In the genomic region with DNA sequence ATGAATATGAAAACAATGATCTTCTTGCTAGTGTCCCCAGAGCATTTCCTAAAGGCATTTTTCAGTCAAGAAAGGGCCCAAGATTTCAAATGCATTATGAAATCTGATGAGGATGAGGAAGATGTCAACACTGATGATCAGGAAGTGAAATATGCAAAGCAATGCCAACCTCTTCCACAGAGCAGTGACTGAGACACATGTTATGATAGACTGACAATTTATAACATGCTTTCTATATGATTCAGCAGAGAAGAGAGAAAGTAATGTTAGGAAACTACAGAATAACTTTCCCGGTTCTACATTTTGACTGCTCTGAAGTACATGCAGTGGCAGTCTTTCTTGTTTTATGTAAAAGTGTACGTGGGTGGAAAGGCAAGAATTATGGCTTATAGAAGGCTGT, we compare ENCODE assay signal across 15 cellular contexts.
DNase-seq lines count a peak whose midpoint lies in the region; ATAC-seq, FAIRE-seq and TF ChIP-seq lines count a peak whose summit lies in the region.
"Had no signal": no experiment of that assay in that cellular context is flagged by ENCODE, and none has a peak within 500 bp of the region (broad histone marks: within the 10 kb centered on the region; RNA-seq: fewer than 3 reads in every experiment).

No MANE protein-coding gene starts in this region.

- H3K9me3 Mint-ChIP-seq in activated B cell treated with CpG ODN at 0.5 μM for 24 hours = no peaks in the 10 kb centered on the region
- H3K9me3 Mint-ChIP-seq in activated CD4-positive, alpha-beta T cell treated with anti-CD3 and anti-CD28 coated beads, Interleukin-2, amount 10 ng/mL, durations not matched to agents 7 days and 5 days = peaks cover 2% of the 10 kb centered on the region

- ATAC-seq in HG02588 (IDR thresholded peaks at IDR 0.05; ENCODE audit: unreplicated experiment) = peak; percentile 59
- peak; percentile 28 for ATAC-seq in activated B cell treated with CpG ODN at 0.5 μM for 24 hours (ENCODE audit: low read depth)
- ATAC-seq: left lobe of liver had no signal

- H3K4me1 Mint-ChIP-seq in activated B cell treated with CpG ODN at 0.5 μM for 24 hours = peaks cover 6% of the 10 kb centered on the region
- H3K4me1 Mint-ChIP-seq in activated CD4-positive, alpha-beta T cell treated with anti-CD3 and anti-CD28 coated beads, Interleukin-2, amount 10 ng/mL, durations not matched to agents 7 days and 5 days = no peaks in the 10 kb centered on the region
- H3K4me1 Mint-ChIP-seq: CD14-positive monocyte had no signal

- peak; percentile 61 for DNase-seq in AG09309 (ENCODE audit: low read depth)
- no peak for DNase-seq in activated B cell treated with CpG ODN at 0.5 μM for 24 hours
- DNase-seq in iris pigment epithelial cell (ENCODE audit: low read depth) = peak; percentile 33
- DNase-seq in GM12891 (ENCODE audit: insufficient read length, low spot score) = no peak
- no peak for DNase-seq in activated T-cell treated with anti-CD3 and anti-CD28 coated beads for 4 hours
- no peak for DNase-seq in NCI-H1417 treated with DMSO at 0.1 percent for 48 hours (lab: John Stamatoyannopoulos, UW)
- DNase-seq in activated CD4-positive, alpha-beta T cell treated with anti-CD3 and anti-CD28 coated beads, Interleukin-2, amount 10 ng/mL, durations not matched to agents 7 days and 5 days = no peak
- DNase-seq: effector memory CD4-positive, alpha-beta T cell; stimulated activated CD4-positive, alpha-beta T cell treated with anti-CD3 and anti-CD28 coated beads, Interleukin-15, amount 100 ng/mL, for 24 hours; stimulated activated CD8-positive, alpha-beta memory T cell treated with anti-CD3 and anti-CD28 coated beads, Interleukin-4, amount 100 ng/mL, for 48 hours had no signal

- H3K36me3 Mint-ChIP-seq in activated B cell treated with CpG ODN at 0.5 μM for 24 hours (ENCODE audit: low read depth) = no peaks in the 10 kb centered on the region
- H3K36me3 Mint-ChIP-seq in activated CD4-positive, alpha-beta T cell treated with anti-CD3 and anti-CD28 coated beads, Interleukin-2, amount 10 ng/mL, durations not matched to agents 7 days and 5 days (ENCODE audit: low read depth) = no peaks in the 10 kb centered on the region
- H3K36me3 Mint-ChIP-seq: CD14-positive monocyte had no signal

- no peak overlapping the region for H3K4me3 Mint-ChIP-seq in activated B cell treated with CpG ODN at 0.5 μM for 24 hours
- H3K4me3 Mint-ChIP-seq in activated CD4-positive, alpha-beta T cell treated with anti-CD3 and anti-CD28 coated beads, Interleukin-2, amount 10 ng/mL, durations not matched to agents 7 days and 5 days = no peak overlapping the region
- H3K4me3 Mint-ChIP-seq: CD14-positive monocyte had no signal

- FAIRE-seq in GM12891 (lab: Jason Lieb, UNC) = no peak
- FAIRE-seq: G401.6 had no signal

- H3K4me3 ChIP-seq in AG09309 (ENCODE audit: control insufficient read depth, low read depth, low read length) = no peak overlapping the region
- H3K4me3 ChIP-seq: hepatocyte had no signal

- intact Hi-C loops in activated B cell treated with CpG ODN at 0.5 μM for 24 hours (cut with micrococcal nuclease) = no loop called here

- no peak for TF ChIP-seq POLR2A in GM12891 (IDR thresholded peaks at IDR 0.05; ENCODE audit: low read depth, low read length)

- no peaks in the 10 kb centered on the region for H3K27me3 Mint-ChIP-seq in activated B cell treated with CpG ODN at 0.5 μM for 24 hours
- no peaks in the 10 kb centered on the region for H3K27me3 Mint-ChIP-seq in activated CD4-positive, alpha-beta T cell treated with anti-CD3 and anti-CD28 coated beads, Interleukin-2, amount 10 ng/mL, durations not matched to agents 7 days and 5 days

- TF ChIP-seq CTCF in AG09309 (IDR thresholded peaks at IDR 0.05; ENCODE audit: control insufficient read depth, insufficient read depth, low read depth, low read length, missing control alignments) (no peak), activated B cell treated with CpG ODN at 0.5 μM for 24 hours (IDR thresholded peaks at IDR 0.05) (no peak)

- POLR2A ChIA-PET in activated B cell treated with CpG ODN at 0.5 μM for 24 hours (lab: Charles Lee) = no interaction called here
- POLR2A ChIA-PET in activated CD4-positive, alpha-beta T cell treated with anti-CD3 and anti-CD28 coated beads, Interleukin-2, amount 10 ng/mL, durations not matched to agents 7 days and 5 days (lab: Charles Lee) = no interaction called here

- no peak overlapping the region for H3K27ac Mint-ChIP-seq in activated B cell treated with CpG ODN at 0.5 μM for 24 hours
- no peak overlapping the region for H3K27ac Mint-ChIP-seq in activated CD4-positive, alpha-beta T cell treated with anti-CD3 and anti-CD28 coated beads, Interleukin-2, amount 10 ng/mL, durations not matched to agents 7 days and 5 days
- H3K27ac Mint-ChIP-seq: CD14-positive monocyte had no signal

- CTCF ChIA-PET in activated B cell treated with CpG ODN at 0.5 μM for 24 hours (lab: Charles Lee) = no interaction called here
- CTCF ChIA-PET in activated CD4-positive, alpha-beta T cell treated with anti-CD3 and anti-CD28 coated beads, Interleukin-2, amount 10 ng/mL, durations not matched to agents 7 days and 5 days (lab: Charles Lee) = no interaction called here

TF ChIP-seq in GM12891, 5 proteins besides CTCF, POLR2A, EP300 and RAD21:
- no peak for TF ChIP-seq TAF1 (IDR thresholded peaks at IDR 0.05; ENCODE audit: low read depth, low read length)
- TF ChIP-seq SPI1 (IDR thresholded peaks at IDR 0.05; ENCODE audit: low read depth, low read length) = no peak
- TF ChIP-seq POLR2AphosphoS5 (IDR thresholded peaks at IDR 0.05; ENCODE audit: low read depth, low read length) = no peak
- TF ChIP-seq PAX5 (IDR thresholded peaks at IDR 0.05; ENCODE audit: insufficient read depth, low read length, severe bottlenecking) = no peak
- no peak for TF ChIP-seq POU2F2 (IDR thresholded peaks at IDR 0.05; ENCODE audit: low read depth, low read length)

Comparison
In these comparisons a context has a peak if more than half of its experiments do, and no peak if none do; other contexts are left out.
1. DNase-seq: peak in AG09309 (single experiment) and iris pigment epithelial cell (single experiment); none in activated B cell treated with CpG ODN at 0.5 μM for 24 hours (single experiment), GM12891 (single experiment), activated T-cell treated with anti-CD3 and anti-CD28 coated beads for 4 hours (single experiment), NCI-H1417 treated with DMSO at 0.1 percent for 48 hours (single experiment) and activated CD4-positive, alpha-beta T cell treated with anti-CD3 and anti-CD28 coated beads, Interleukin-2, amount 10 ng/mL, durations not matched to agents 7 days and 5 days (single experiment).